Comparison of ENCODE assay signal across 3 cellular contexts in the genomic region with DNA sequence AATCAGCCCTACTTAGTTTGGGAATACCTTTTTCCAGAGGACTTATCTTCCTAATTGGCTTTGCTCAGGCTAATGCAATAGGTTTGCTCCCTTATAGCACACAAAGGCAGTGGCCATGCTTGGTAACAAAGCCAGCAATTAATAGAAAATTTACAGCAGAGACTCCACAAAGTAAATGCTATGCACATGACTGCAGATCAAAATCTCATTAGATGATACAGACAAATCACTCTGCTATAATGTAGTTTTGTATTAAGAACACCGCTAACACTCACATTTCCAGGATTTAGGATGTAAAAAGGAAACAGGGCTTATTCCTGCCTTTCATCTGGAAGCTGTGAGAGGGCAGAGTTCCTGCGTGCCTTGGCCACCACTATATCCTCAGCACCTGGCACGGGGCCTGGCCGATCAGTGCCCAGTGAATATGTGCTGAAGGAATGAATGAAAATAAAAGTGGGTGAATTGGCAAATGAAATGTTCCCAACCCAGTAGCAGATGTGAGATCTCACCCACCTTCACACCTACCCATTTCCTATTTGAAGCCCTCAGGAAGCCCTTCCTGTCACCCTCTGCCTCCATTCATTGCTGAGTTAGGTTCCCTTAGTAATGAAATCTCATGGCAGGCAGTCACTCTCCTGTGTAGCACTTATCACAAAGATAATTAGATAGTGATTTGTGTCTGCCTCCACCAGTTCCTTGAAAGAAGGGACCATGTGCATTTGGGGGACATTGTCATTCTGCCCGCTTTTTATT.
A peak's percentile ranks its signal among the peaks of the same experiment; 100 is the strongest.
TF ChIP-seq lines count a peak whose summit lies in the region.

No MANE protein-coding gene starts in this region.

TF ChIP-seq in liver, 16 proteins besides CTCF, POLR2A, EP300 and RAD21:
- no peak for TF ChIP-seq MAX (IDR thresholded peaks at IDR 0.05)
- TF ChIP-seq ZBTB33 (IDR thresholded peaks at IDR 0.05): no peak
- TF ChIP-seq FOXA2 (IDR thresholded peaks at IDR 0.05): no peak
- TF ChIP-seq NR2F2 (IDR thresholded peaks at IDR 0.05): peak; percentile 17

TF ChIP-seq in HepG2, 621 proteins besides CTCF, POLR2A, EP300 and RAD21:
- TF ChIP-seq, protein P1, sequence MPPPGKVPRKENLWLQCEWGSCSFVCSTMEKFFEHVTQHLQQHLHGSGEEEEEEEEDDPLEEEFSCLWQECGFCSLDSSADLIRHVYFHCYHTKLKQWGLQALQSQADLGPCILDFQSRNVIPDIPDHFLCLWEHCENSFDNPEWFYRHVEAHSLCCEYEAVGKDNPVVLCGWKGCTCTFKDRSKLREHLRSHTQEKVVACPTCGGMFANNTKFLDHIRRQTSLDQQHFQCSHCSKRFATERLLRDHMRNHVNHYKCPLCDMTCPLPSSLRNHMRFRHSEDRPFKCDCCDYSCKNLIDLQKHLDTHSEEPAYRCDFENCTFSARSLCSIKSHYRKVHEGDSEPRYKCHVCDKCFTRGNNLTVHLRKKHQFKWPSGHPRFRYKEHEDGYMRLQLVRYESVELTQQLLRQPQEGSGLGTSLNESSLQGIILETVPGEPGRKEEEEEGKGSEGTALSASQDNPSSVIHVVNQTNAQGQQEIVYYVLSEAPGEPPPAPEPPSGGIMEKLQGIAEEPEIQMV (CRISPR knock-in tag; IDR thresholded peaks at IDR 0.05; ENCODE audit: low read depth): no peak
- TF ChIP-seq ZBTB3 (CRISPR knock-in tag; IDR thresholded peaks at IDR 0.05; ENCODE audit: borderline replicate concordance, low read depth) (no peak), ZBTB21 (CRISPR knock-in tag; IDR thresholded peaks at IDR 0.05) (no peak), GATAD1 (CRISPR knock-in tag; IDR thresholded peaks at IDR 0.05) (no peak), MEIS2 (CRISPR knock-in tag; IDR thresholded peaks at IDR 0.05) (no peak), NR2F6 (IDR thresholded peaks at IDR 0.05) (no peak), NR2F6 (CRISPR knock-in tag; IDR thresholded peaks at IDR 0.05) (no peak), ASH2L (IDR thresholded peaks at IDR 0.05; ENCODE audit: insufficient read length, low read depth, low read length) (no peak)

TF ChIP-seq in endothelial cell of umbilical vein, 7 proteins besides CTCF, POLR2A, EP300 and RAD21:
- TF ChIP-seq GATA2 (IDR thresholded peaks at IDR 0.05; ENCODE audit: insufficient read depth, insufficient read length, low read depth, low read length): no peak
- TF ChIP-seq JUN (IDR thresholded peaks at IDR 0.05; ENCODE audit: borderline replicate concordance, insufficient read depth, insufficient read length, low read depth): no peak
- no peak for TF ChIP-seq MYC (IDR thresholded peaks at IDR 0.05; ENCODE audit: low read depth, low read length)
- no peak for TF ChIP-seq FOS (IDR thresholded peaks at IDR 0.05; ENCODE audit: borderline replicate concordance, insufficient read depth, low read length)
- TF ChIP-seq EZH2 (IDR thresholded peaks at IDR 0.05; ENCODE audit: borderline replicate concordance, low read depth, low read length, severe bottlenecking): no peak
- TF ChIP-seq MAX (IDR thresholded peaks at IDR 0.05; ENCODE audit: insufficient read depth, insufficient read length): no peak
